18 cellular contexts compared by ENCODE assay signal in genomic region chr15:88776646-88777045, GRCh38. TPM values are rescaled to one million over a fixed set of nuclear protein-coding genes. Genes with fewer than 3 reads are reported as not detected.
"Had no signal": no experiment of that assay in that cellular context is flagged by ENCODE, and none has a peak within 500 bp of the region (broad histone marks: within the 10 kb centered on the region; RNA-seq: fewer than 3 reads in every experiment).

No MANE protein-coding gene starts in this region.

- H3K27ac ChIP-seq: adrenal gland, body of pancreas, colonic mucosa, neutrophil, right lobe of liver, thoracic aorta had no signal

- DNase-seq: activated CD4-positive, alpha-beta memory T cell treated with anti-CD3 and anti-CD28 coated beads, Interleukin-2, amount 10 ng/mL, durations not matched to agents 7 days and 5 days; activated CD4-positive, alpha-beta T cell treated with anti-CD3 and anti-CD28 coated beads for 4 hours; activated effector memory CD4-positive, alpha-beta T cell treated with Interleukin-2 at 50 U/mL for 16 hours; activated T-cell treated with anti-CD3 and anti-CD28 coated beads, Interleukin-2, amount 50 U/mL, for 4 hours; adrenal gland; body of pancreas; central memory CD4-positive, alpha-beta T cell; colonic mucosa; effector memory CD4-positive, alpha-beta T cell; foreskin fibroblast; left colon; naive thymus-derived CD8-positive, alpha-beta T cell; right lobe of liver; stimulated activated CD4-positive, alpha-beta T cell treated with anti-CD3 and anti-CD28 coated beads, Interleukin-1b, Interleukin-23, amount 100 ng/mL, for 48 hours; stimulated activated naive CD8-positive, alpha-beta T cell treated with anti-CD3 and anti-CD28 coated beads, Interleukin-15, amount 100 ng/mL, for 72 hours had no signal

RNA-seq across cellular contexts. Expression of gene ACAN, which starts 26.6 kb away (rescaled TPM):
- total RNA-seq: activated CD4-positive, alpha-beta memory T cell treated with anti-CD3 and anti-CD28 coated beads, Interleukin-2, amount 10 ng/mL, durations not matched to agents 7 days and 5 days; activated T-cell treated with anti-CD3 and anti-CD28 coated beads, Interleukin-2, amount 50 U/mL, for 4 hours; naive thymus-derived CD8-positive, alpha-beta T cell; T-helper 2 cell treated with Interferon-gamma antibody and Interleukin-4, amounts not matched to agents 100 ng/mL and 5 ng/mL, for 36 hours had no signal
